ENCODE assay signal across 24 cellular contexts in genomic region chr7:51182767-51183166, GRCh38.
DNase-seq lines count a peak whose midpoint lies in the region; ATAC-seq, FAIRE-seq and TF ChIP-seq lines count a peak whose summit lies in the region.
"Had no signal": no experiment of that assay in that cellular context is flagged by ENCODE, and none has a peak within 500 bp of the region (broad histone marks: within the 10 kb centered on the region; RNA-seq: fewer than 3 reads in every experiment).

No MANE protein-coding gene starts in this region.

- no peak for TF ChIP-seq RAD21 in K562 (CRISPR knock-in tag; conservative IDR thresholded peaks at IDR 0.05 in 1 of 2, IDR thresholded peaks at IDR 0.05 in 1 of 2)

- no peak for FAIRE-seq in K562 (lab: Jason Lieb, UNC)
- FAIRE-seq: G401.6, HepG2 had no signal

- TF ChIP-seq POLR2A in K562 (conservative IDR thresholded peaks at IDR 0.05) (no peak), spleen (IDR thresholded peaks at IDR 0.05) (no peak)

- POLR2A ChIA-PET in K562 (lab: Yijun Ruan, JAX), result interaction anchor here (0.6 kb wide), 1 partner anchor 14 kb away, joined by 3 read pairs; no protein-coding TSS in a partner anchor

- H3K36me3 ChIP-seq in K562 (ENCODE audit: control insufficient read depth, insufficient read depth, low read length), result no peaks in the 10 kb centered on the region
- H3K36me3 ChIP-seq in spleen, result no peaks in the 10 kb centered on the region
- H3K36me3 ChIP-seq in Karpas-422 (ENCODE audit: insufficient read depth, low read length), result no peaks in the 10 kb centered on the region

- H4K20me1 ChIP-seq in K562 (replicated peaks; ENCODE audit: control insufficient read depth, insufficient read depth, low read length), result no peaks in the 10 kb centered on the region; the same call in 1 of the 2 replicates
- H4K20me1 ChIP-seq in Karpas-422 (ENCODE audit: insufficient read depth, low read depth, low read length), result no peaks in the 10 kb centered on the region

- TF ChIP-seq EP300 in K562 (IDR thresholded peaks at IDR 0.05; ENCODE audit: low read length), result no peak

- ATAC-seq in K562 (no peak), right cardiac atrium (peak; percentile 66 to 68), HG03520 (IDR thresholded peaks at IDR 0.05; ENCODE audit: unreplicated experiment) (no peak)
- ATAC-seq: CD8-positive, alpha-beta T cell; HepG2; Panc1 had no signal

- peak; percentile 23 for DNase-seq in NK-92 treated with Interleukin-12 subunit alpha and Interleukin-12 subunit beta, amount 100 ng/mL, for 24 hours (lab: John Stamatoyannopoulos, UW)
- DNase-seq in NK-92 (lab: John Stamatoyannopoulos, UW; ENCODE audit: unreplicated experiment) (no peak), K562 (ENCODE audit: extremely low read depth in 1 of 4, low spot score in 3 of 4) (no peak), right cardiac atrium (peak in 2 of 3 donors; percentile 51 to 60), spleen (peak; percentile 48), Karpas-422 (no peak)
- DNase-seq in activated CD8-positive, alpha-beta memory T cell treated with anti-CD3 and anti-CD28 coated beads, Interleukin-2, amount 50 U/mL, for 48 hours, result no peak
- DNase-seq: Caco-2; CD8-positive, alpha-beta T cell; KG1; NCI-H1048; NCI-H1417; NCI-H1694; NCI-H2029 treated with DMSO at 0.1 percent for 48 hours; NCI-H526 treated with DMSO at 0.1 percent for 48 hours; SIG-M5 had no signal

- H3K9me2 ChIP-seq in Karpas-422 (replicated peaks; ENCODE audit: insufficient read depth, low read length), result no peaks in the 10 kb centered on the region

- H3K9ac ChIP-seq in K562 (ENCODE audit: insufficient read depth in 1 of 2, low read depth in 2 of 2, low read length in 2 of 2) (no peak overlapping the region), Karpas-422 (ENCODE audit: low read length) (no peak overlapping the region)

- H3K4me3 ChIP-seq in K562, result no peak overlapping the region
- H3K4me3 ChIP-seq in right cardiac atrium (ENCODE audit: low read length), result no peak overlapping the region
- no peak overlapping the region for H3K4me3 ChIP-seq in spleen
- H3K4me3 ChIP-seq in Karpas-422 (ENCODE audit: low read length), result no peak overlapping the region
- H3K4me3 ChIP-seq: SK-N-MC had no signal

- no peaks in the 10 kb centered on the region for H3K9me1 ChIP-seq in K562 (ENCODE audit: control insufficient read depth, insufficient read depth, low read length)

- no peaks in the 10 kb centered on the region for H3K79me2 ChIP-seq in K562 (ENCODE audit: control insufficient read depth, insufficient read depth, low read length)
- no peaks in the 10 kb centered on the region for H3K79me2 ChIP-seq in Karpas-422 (ENCODE audit: low read length)

- in situ Hi-C loops in K562 (cut with MboI), result no loop called here

- TF ChIP-seq CTCF in K562 (IDR thresholded peaks at IDR 0.05 in 2 of 3, conservative IDR thresholded peaks at IDR 0.05 in 1 of 3; ENCODE audit: insufficient read depth in 2 of 3, low read depth in 1 of 3, low read length in 3 of 3) (no peak), spleen (IDR thresholded peaks at IDR 0.05 in 8 of 11, conservative IDR thresholded peaks at IDR 0.05 in 3 of 11) (no peak)

- H3K27me3 ChIP-seq in K562 (ENCODE audit: control insufficient read depth in 2 of 2, insufficient read depth in 2 of 2, low read length in 2 of 2) (peaks cover 2 to 22% of the 10 kb centered on the region in 2 experiments; a peak in 3 of 5 replicates), right cardiac atrium (ENCODE audit: control insufficient read depth, insufficient read depth) (no peaks in the 10 kb centered on the region), spleen (replicated peaks in 1 of 7) (peaks cover 0 to 15% (median 0%) of the 10 kb centered on the region in 7 donors), Karpas-422 (ENCODE audit: low read length) (no peaks in the 10 kb centered on the region)

- CTCF ChIA-PET in K562 (lab: Yijun Ruan, JAX; ENCODE audit: low intra/inter-chr PET ratio), result no interaction called here

- H3K9me3 ChIP-seq in K562 (replicated peaks; ENCODE audit: control insufficient read depth, insufficient read depth, low read depth, low read length), result no peaks in the 10 kb centered on the region
- H3K9me3 ChIP-seq in right cardiac atrium (ENCODE audit: control insufficient read depth, low read length), result no peaks in the 10 kb centered on the region
- no peaks in the 10 kb centered on the region for H3K9me3 ChIP-seq in spleen
- no peaks in the 10 kb centered on the region for H3K9me3 ChIP-seq in Karpas-422 (ENCODE audit: low read length)
- H3K9me3 ChIP-seq: Caco-2 had no signal

- intact Hi-C loops in K562 (cut with micrococcal nuclease) (no loop called here), right cardiac atrium (cut with DNase I) (no loop called here), spleen (cut with DNase I; ENCODE audit: low total_unique reads) (no loop called here)

- 0% methylated on average over 6 of the region's 6 CpGs for WGBS in K562 (ENCODE audit: insufficient coverage, low coverage, missing lambda C conversion rate)
- 24% methylated on average over 6 of the region's 6 CpGs for WGBS in right cardiac atrium
- WGBS in spleen, 5 donors, result 22 to 49% (median 29%) methylated on average over 6 of the region's 6 CpGs

- H2AFZ ChIP-seq in K562 (ENCODE audit: low read depth, low read length) (no peak overlapping the region), Karpas-422 (ENCODE audit: low read length) (no peak overlapping the region)

- H3K4me2 ChIP-seq in K562 (ENCODE audit: insufficient read depth, low read length), result no peak overlapping the region
- no peak overlapping the region for H3K4me2 ChIP-seq in Karpas-422 (ENCODE audit: low read depth, low read length, poor library complexity, severe bottlenecking)

- H3K4me1 ChIP-seq in K562 (replicated peaks in 1 of 2; ENCODE audit: control insufficient read depth in 2 of 2, insufficient read depth in 2 of 2, low read length in 2 of 2) (no peaks in the 10 kb centered on the region), right cardiac atrium (ENCODE audit: control insufficient read depth, insufficient read depth, low read length) (peaks cover 3% of the 10 kb centered on the region), spleen (no peaks in the 10 kb centered on the region), Karpas-422 (ENCODE audit: low read length) (no peaks in the 10 kb centered on the region)
- H3K4me1 ChIP-seq: Caco-2 had no signal

- H3K27ac ChIP-seq in K562 (ENCODE audit: extremely low read depth, low read depth, low read length), result no peak overlapping the region
- peak overlapping the region; percentile 60 for H3K27ac ChIP-seq in right cardiac atrium (ENCODE audit: low read length)
- H3K27ac ChIP-seq in spleen, result no peak overlapping the region
- no peak overlapping the region for H3K27ac ChIP-seq in Karpas-422 (ENCODE audit: low read length)
- H3K27ac ChIP-seq: 22Rv1, C4-2B, RWPE1, SK-N-MC had no signal

- BruUV-seq in K562 (replicated peaks; lab: Mats Ljungman, UMichigan), result no TSS peak

TF ChIP-seq in K562, 482 proteins besides CTCF, POLR2A, EP300 and RAD21:
- TF ChIP-seq ZNF239 (CRISPR knock-in tag; IDR thresholded peaks at IDR 0.05), result 0 out of 2 replicates have a peak, but pooled peaks have one; percentile 61
- TF ChIP-seq HDAC2 (IDR thresholded peaks at IDR 0.05), result no peak

Comparison
In these comparisons a context has a peak if more than half of its experiments do, and no peak if none do; other contexts are left out.
1. DNase-seq: peak in NK-92 treated with Interleukin-12 subunit alpha and Interleukin-12 subunit beta, amount 100 ng/mL, for 24 hours (single experiment), right cardiac atrium (2 of 3) and spleen (single experiment); none in NK-92 (single experiment), K562 (0 of 4), activated CD8-positive, alpha-beta memory T cell treated with anti-CD3 and anti-CD28 coated beads, Interleukin-2, amount 50 U/mL, for 48 hours (single experiment) and Karpas-422 (single experiment).
2. ATAC-seq: peak in right cardiac atrium (2 of 2); none in K562 (single experiment) and HG03520 (single experiment).